Comparison of ENCODE assay signal across 15 cellular contexts in genomic region chr2:240836781-240837467, GRCh38. TPM values are rescaled to one million over a fixed set of nuclear protein-coding genes. Genes with fewer than 3 reads are reported as not detected.
A peak's percentile ranks its signal among the peaks of the same experiment; 100 is the strongest.
DNase-seq lines count a peak whose midpoint lies in the region; ATAC-seq and TF ChIP-seq lines count a peak whose summit lies in the region.
"Had no signal": no experiment of that assay in that cellular context is flagged by ENCODE, and none has a peak within 500 bp of the region (broad histone marks: within the 10 kb centered on the region; RNA-seq: fewer than 3 reads in every experiment).

No MANE protein-coding gene starts in this region.

- H3K14ac ChIP-seq in H9 (ENCODE audit: insufficient read depth, low read length): no peak overlapping the region

- ATAC-seq in activated CD8-positive, alpha-beta T cell treated with anti-CD3 and anti-CD28 coated beads for 36 hours: no peak
- ATAC-seq: naive thymus-derived CD8-positive, alpha-beta T cell had no signal

- H3K79me2 ChIP-seq in H9 (ENCODE audit: insufficient read depth, low read length): no peaks in the 10 kb centered on the region; the same call in 1 of the 2 replicates

- H3K27ac ChIP-seq in H9 (ENCODE audit: insufficient read length, low read depth, low read length): no peak overlapping the region

- H3K4me2 ChIP-seq in H9 (ENCODE audit: insufficient read depth, insufficient read length, low read length): no peak overlapping the region

- no peak overlapping the region for H4K5ac ChIP-seq in H9 (ENCODE audit: insufficient read length, low read depth, low read length)

- H3K23ac ChIP-seq in H9 (ENCODE audit: insufficient read length, low read depth, low read length): no peak overlapping the region

- no peak overlapping the region for H3K4me3 Mint-ChIP-seq in H9
- no peak overlapping the region for H3K4me3 Mint-ChIP-seq in activated CD8-positive, alpha-beta T cell treated with anti-CD3 and anti-CD28 coated beads for 36 hours
- H3K4me3 Mint-ChIP-seq: activated naive CD4-positive, alpha-beta T cell treated with anti-CD3 and anti-CD28 coated beads for 36 hours; naive thymus-derived CD8-positive, alpha-beta T cell had no signal

- no peaks in the 10 kb centered on the region for H3K9me3 ChIP-seq in H9 (ENCODE audit: control insufficient read depth, low read depth, low read length)

- no peaks in the 10 kb centered on the region for H3K9me3 Mint-ChIP-seq in H9
- H3K9me3 Mint-ChIP-seq in activated CD8-positive, alpha-beta T cell treated with anti-CD3 and anti-CD28 coated beads for 36 hours: no peaks in the 10 kb centered on the region
- H3K9me3 Mint-ChIP-seq: activated naive CD4-positive, alpha-beta T cell treated with anti-CD3 and anti-CD28 coated beads for 36 hours had no signal

- H4K8ac ChIP-seq in H9 (replicated peaks; ENCODE audit: insufficient read length, low read depth, low read length): no peak overlapping the region

- H3K79me1 ChIP-seq in H9 (ENCODE audit: insufficient read depth, low read depth, low read length, poor library complexity, severe bottlenecking): no peaks in the 10 kb centered on the region

- H3T11ph ChIP-seq in H9 (ENCODE audit: low read length): no peak overlapping the region

- H4K91ac ChIP-seq in H9 (ENCODE audit: insufficient read length, low read depth, low read length): no peak overlapping the region

- H2BK12ac ChIP-seq in H9 (ENCODE audit: insufficient read length, low read depth, low read length): no peak overlapping the region

- intact Hi-C loops in activated CD8-positive, alpha-beta T cell treated with anti-CD3 and anti-CD28 coated beads for 36 hours (cut with micrococcal nuclease): no loop called here

- no peak overlapping the region; a peak in 1 of 7 replicates for H3K27ac Mint-ChIP-seq in H9
- H3K27ac Mint-ChIP-seq in activated CD8-positive, alpha-beta T cell treated with anti-CD3 and anti-CD28 coated beads for 36 hours: no peak overlapping the region
- H3K27ac Mint-ChIP-seq: activated naive CD4-positive, alpha-beta T cell treated with anti-CD3 and anti-CD28 coated beads for 36 hours; naive thymus-derived CD8-positive, alpha-beta T cell had no signal

- DNase-seq in ELR (ENCODE audit: low read depth) (peak; percentile 39), anterior cingulate cortex (lab: John Stamatoyannopoulos, UW) (peak in 44 of 58 donors; percentile 9 to 77 (median 41)), hepatic stellate cell (ENCODE audit: low spot score) (peak; percentile 63), skeletal muscle cell (ENCODE audit: low read depth) (peak; percentile 22), HT-29 (ENCODE audit: low spot score) (no peak), Kasumi-1 (lab: John Stamatoyannopoulos, UW) (no peak), H9 (no peak)
- DNase-seq in activated CD8-positive, alpha-beta T cell treated with anti-CD3 and anti-CD28 coated beads for 36 hours: no peak
- DNase-seq: activated CD4-positive, alpha-beta T cell treated with anti-CD3 and anti-CD28 coated beads, Interleukin-2, amount 50 U/mL, for 1 hour; activated naive CD4-positive, alpha-beta T cell treated with anti-CD3 and anti-CD28 coated beads for 36 hours; dermis blood vessel endothelial cell; DMS79 treated with DMSO at 0.1 percent for 48 hours; naive thymus-derived CD8-positive, alpha-beta T cell; NCI-H1105 treated with DMSO at 0.1 percent for 48 hours; NCI-H69 had no signal

- H2BK20ac ChIP-seq in H9 (ENCODE audit: low read depth, low read length, poor library complexity, severe bottlenecking): no peak overlapping the region

- CTCF ChIA-PET in activated CD8-positive, alpha-beta T cell treated with anti-CD3 and anti-CD28 coated beads for 36 hours (lab: Charles Lee): no interaction called here

- H3K9ac ChIP-seq in H9 (ENCODE audit: extremely low read depth, insufficient read length, low read length): no peak overlapping the region

- no CpG with 5 or more reads among the region's 17 CpGs for WGBS in H9 (ENCODE audit: extremely low coverage, insufficient read length, low lambda C conversion rate)

- no peaks in the 10 kb centered on the region for H4K20me1 ChIP-seq in H9 (ENCODE audit: control insufficient read depth, insufficient read depth, insufficient read length)

- no peak overlapping the region for H2AFZ ChIP-seq in H9 (ENCODE audit: low read length)

- peaks cover 8 to 16% of the 10 kb centered on the region in 2 experiments for H3K4me1 Mint-ChIP-seq in H9
- no peaks in the 10 kb centered on the region for H3K4me1 Mint-ChIP-seq in activated CD8-positive, alpha-beta T cell treated with anti-CD3 and anti-CD28 coated beads for 36 hours (ENCODE audit: low read depth)

- no peak overlapping the region for H3K4me3 ChIP-seq in skeletal muscle cell (ENCODE audit: low read depth, low read length)

- H3K18ac ChIP-seq in H9 (ENCODE audit: insufficient read length, low read depth, low read length): no peak overlapping the region

- POLR2A ChIA-PET in activated CD8-positive, alpha-beta T cell treated with anti-CD3 and anti-CD28 coated beads for 36 hours (lab: Charles Lee): no interaction called here

- H3K36me3 Mint-ChIP-seq in H9 (ENCODE audit: insufficient read depth in 1 of 3, low read depth in 3 of 3): no peaks in the 10 kb centered on the region
- H3K36me3 Mint-ChIP-seq in activated CD8-positive, alpha-beta T cell treated with anti-CD3 and anti-CD28 coated beads for 36 hours (ENCODE audit: low read depth): no peaks in the 10 kb centered on the region
- H3K36me3 Mint-ChIP-seq: naive thymus-derived CD8-positive, alpha-beta T cell had no signal

- no peaks in the 10 kb centered on the region for H3K27me3 ChIP-seq in H9 (ENCODE audit: insufficient read depth, low read length)

- no peaks in the 10 kb centered on the region for H3K4me1 ChIP-seq in H9 (ENCODE audit: insufficient read depth, low read length)

- H3K4ac ChIP-seq in H9 (ENCODE audit: low read depth, low read length): no peak overlapping the region

- peaks cover 23% of the 10 kb centered on the region for H3K27me3 Mint-ChIP-seq in H9 (ENCODE audit: low read depth)
- no peaks in the 10 kb centered on the region for H3K27me3 Mint-ChIP-seq in activated CD8-positive, alpha-beta T cell treated with anti-CD3 and anti-CD28 coated beads for 36 hours

- H2BK15ac ChIP-seq in H9 (ENCODE audit: low read depth, low read length): no peak overlapping the region

- no peak for TF ChIP-seq CTCF in H9 (conservative IDR thresholded peaks at IDR 0.05)
- TF ChIP-seq CTCF in activated CD8-positive, alpha-beta T cell treated with anti-CD3 and anti-CD28 coated beads for 36 hours (IDR thresholded peaks at IDR 0.05): no peak

- H2AK5ac ChIP-seq in H9 (ENCODE audit: insufficient read length, low read length): no peak overlapping the region

- H3K56ac ChIP-seq in H9 (ENCODE audit: insufficient read length, low read depth, low read length): no peak overlapping the region

- H2BK5ac ChIP-seq in H9 (ENCODE audit: insufficient read length, low read length): no peak overlapping the region

- no peak overlapping the region for H2BK120ac ChIP-seq in H9 (ENCODE audit: low read depth, low read length, poor library complexity, severe bottlenecking)

- H3K23me2 ChIP-seq in H9 (ENCODE audit: insufficient read length, low read depth, low read length, poor library complexity, severe bottlenecking): peaks cover 2% of the 10 kb centered on the region

RNA-seq across cellular contexts. Expression of gene KIF1A, which starts 16.9 kb away (rescaled TPM):
- total RNA-seq in HT-29 (2014; rRNA removed; shearing (Covaris generic)): not detected in 2 replicates
- 188 and 204 TPM in 2 replicates for total RNA-seq in H9 (2021)
- total RNA-seq in activated CD8-positive, alpha-beta T cell treated with anti-CD3 and anti-CD28 coated beads for 36 hours: 10 to 100 TPM in 1 of 2 experiments, 1 to 10 TPM in 1; 9.0 to 10.2 TPM
- total RNA-seq: dermis blood vessel endothelial cell; naive thymus-derived CD8-positive, alpha-beta T cell had no signal

RNA-seq across cellular contexts. Expression of gene AGXT, which starts 31.7 kb away (rescaled TPM):
- 1.6 and 3.0 TPM in 2 replicates for total RNA-seq in HT-29 (2014; rRNA removed; shearing (Covaris generic))
- not detected in 2 replicates for total RNA-seq in H9 (2021)
- not detected for total RNA-seq in activated CD8-positive, alpha-beta T cell treated with anti-CD3 and anti-CD28 coated beads for 36 hours
- total RNA-seq: activated naive CD4-positive, alpha-beta T cell treated with anti-CD3 and anti-CD28 coated beads for 36 hours; dermis blood vessel endothelial cell; naive thymus-derived CD8-positive, alpha-beta T cell had no signal

RNA-seq across cellular contexts. Expression of gene MAB21L4, which starts 59.0 kb away (rescaled TPM):
- 20.7 and 24.5 TPM in 2 replicates for total RNA-seq in HT-29 (2014; rRNA removed; shearing (Covaris generic))
- 0.15 and 0.37 TPM in 2 replicates for total RNA-seq in H9 (2021)
- not detected for total RNA-seq in activated CD8-positive, alpha-beta T cell treated with anti-CD3 and anti-CD28 coated beads for 36 hours
- total RNA-seq: activated naive CD4-positive, alpha-beta T cell treated with anti-CD3 and anti-CD28 coated beads for 36 hours; dermis blood vessel endothelial cell; naive thymus-derived CD8-positive, alpha-beta T cell had no signal

Comparison
In these comparisons a context has a peak if more than half of its experiments do, and no peak if none do; other contexts are left out.
1. DNase-seq: peak in ELR (single experiment), anterior cingulate cortex (44 of 58), hepatic stellate cell (single experiment) and skeletal muscle cell (single experiment); none in HT-29 (single experiment), Kasumi-1 (0 of 2), H9 (single experiment) and activated CD8-positive, alpha-beta T cell treated with anti-CD3 and anti-CD28 coated beads for 36 hours (single experiment).
2. RNA of gene KIF1A, which starts 16.9 kb away (total RNA-seq): 188 to 204 TPM in H9; 9.0 to 10.2 TPM in activated CD8-positive, alpha-beta T cell treated with anti-CD3 and anti-CD28 coated beads for 36 hours and not detected in HT-29; every median in the first group is over 10 times any median in the second.
3. RNA of gene MAB21L4, which starts 59.0 kb away (total RNA-seq): 20.7 to 24.5 TPM in HT-29; 0.15 to 0.37 TPM in H9 and not detected in activated CD8-positive, alpha-beta T cell treated with anti-CD3 and anti-CD28 coated beads for 36 hours; every median in the first group is over 10 times any median in the second.